Comparison of ENCODE assay signal across 16 cellular contexts in the genomic region with DNA sequence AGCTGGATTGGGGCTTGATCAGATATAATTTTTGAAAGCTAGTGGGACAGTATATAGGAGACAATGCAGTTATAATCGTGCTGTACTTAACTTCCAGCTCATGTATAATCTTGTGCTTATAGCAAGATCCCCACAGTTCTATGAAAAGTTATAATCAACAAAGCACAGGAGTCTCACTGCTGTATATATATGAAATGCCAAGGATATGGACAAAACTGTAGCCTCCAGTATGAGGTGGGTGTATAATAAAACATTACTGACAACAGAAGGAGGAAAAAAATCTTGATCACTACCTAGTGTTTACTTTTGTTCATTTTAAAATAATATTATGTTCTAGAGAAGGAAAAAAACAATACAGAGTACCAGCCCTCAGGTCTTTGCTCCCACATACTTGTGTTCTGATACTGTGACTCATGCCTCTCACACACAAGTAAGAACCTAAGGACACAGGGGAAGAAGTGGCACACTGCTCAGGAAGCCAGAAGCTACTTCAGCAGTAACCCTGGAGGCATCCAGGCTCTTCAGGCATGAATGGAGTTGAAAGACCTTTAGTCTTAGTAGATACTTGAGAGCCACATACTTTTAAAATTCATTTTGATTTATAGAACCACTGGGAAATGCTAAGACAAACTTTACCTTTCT.
DNase-seq lines count a peak whose midpoint lies in the region; ATAC-seq, FAIRE-seq and TF ChIP-seq lines count a peak whose summit lies in the region.
"Had no signal": no experiment of that assay in that cellular context is flagged by ENCODE, and none has a peak within 500 bp of the region (broad histone marks: within the 10 kb centered on the region; RNA-seq: fewer than 3 reads in every experiment).

No MANE protein-coding gene starts in this region.

- H3K4me3 ChIP-seq in fibroblast of pulmonary artery (replicated peaks; ENCODE audit: low read depth, low read length) (no peak overlapping the region), retinal pigment epithelial cell (ENCODE audit: low read length) (no peak overlapping the region)
- H3K4me3 ChIP-seq: neural progenitor cell had no signal

- ATAC-seq in HG02588 (IDR thresholded peaks at IDR 0.05; ENCODE audit: unreplicated experiment), result no peak

- FAIRE-seq in H54 (lab: Jason Lieb, UNC), result peak; percentile 23
- FAIRE-seq: D721Med, GM18507, islet of Langerhans had no signal

- TF ChIP-seq CTCF in fibroblast of pulmonary artery (IDR thresholded peaks at IDR 0.05; ENCODE audit: low read length, missing control alignments) (no peak), retinal pigment epithelial cell (conservative IDR thresholded peaks at IDR 0.05; ENCODE audit: low read depth, low read length) (no peak)

- no peak for TF ChIP-seq POLR2A in H54 (IDR thresholded peaks at IDR 0.05; ENCODE audit: low read depth, low read length)

- DNase-seq in H54 (ENCODE audit: insufficient read length, low spot score) (peak; percentile 12), SW480 (ENCODE audit: low spot score) (peak; percentile 3), fibroblast of pulmonary artery (ENCODE audit: low read depth) (peak; percentile 56), retinal pigment epithelial cell (ENCODE audit: low read depth) (peak; percentile 13), DMS153 (lab: John Stamatoyannopoulos, UW) (no peak)
- no peak for DNase-seq in stimulated activated CD4-positive, alpha-beta T cell treated with anti-CD3 and anti-CD28 coated beads, Interleukin-2, amount 100 ng/mL, for 24 hours
- DNase-seq in activated CD4-positive, alpha-beta T cell treated with anti-CD3 and anti-CD28 coated beads, Interleukin-2, amount 50 U/mL, for 1 hour, result no peak
- DNase-seq: activated CD4-positive, alpha-beta T cell treated with anti-CD3 and anti-CD28 coated beads, Interleukin-2, amount 50 U/mL, for 48 hours; NCI-H1092 treated with DMSO at 0.1 percent for 48 hours; NCI-H526; stimulated activated CD4-positive, alpha-beta T cell treated with anti-CD3 and anti-CD28 coated beads, Interleukin-15, amount 100 ng/mL, for 24 hours had no signal

Comparison
In these comparisons a context has a peak if more than half of its experiments do, and no peak if none do; other contexts are left out.
1. DNase-seq: peak in H54 (single experiment), SW480 (single experiment), fibroblast of pulmonary artery (single experiment) and retinal pigment epithelial cell (single experiment); none in stimulated activated CD4-positive, alpha-beta T cell treated with anti-CD3 and anti-CD28 coated beads, Interleukin-2, amount 100 ng/mL, for 24 hours (0 of 2), activated CD4-positive, alpha-beta T cell treated with anti-CD3 and anti-CD28 coated beads, Interleukin-2, amount 50 U/mL, for 1 hour (single experiment) and DMS153 (single experiment).